Comparison of ENCODE assay signal across 9 cellular contexts in the genomic region with DNA sequence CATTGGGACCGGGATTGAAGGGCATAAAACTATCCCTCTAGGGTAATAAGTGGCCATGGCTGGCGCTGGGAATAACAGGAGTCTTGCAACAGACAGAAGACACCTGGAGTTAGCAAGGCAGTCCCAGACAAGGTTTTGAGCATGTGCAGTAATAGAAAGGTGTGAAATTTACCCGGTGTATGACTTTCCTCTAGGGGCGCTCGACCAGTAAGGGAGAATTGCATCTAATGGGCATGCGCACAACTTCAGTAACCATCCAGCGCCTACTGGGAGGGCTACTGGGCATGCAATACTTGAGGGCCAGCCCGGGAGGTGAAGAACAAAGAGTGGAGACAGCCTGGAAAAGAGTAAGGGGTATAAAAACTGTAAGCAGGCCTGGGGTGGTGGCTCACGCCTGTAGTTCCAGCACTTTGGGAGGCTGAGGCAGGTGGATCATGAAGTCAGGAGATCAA. TPM values are rescaled to one million over a fixed set of nuclear protein-coding genes. Genes with fewer than 3 reads are reported as not detected.
DNase-seq lines count a peak whose midpoint lies in the region; ATAC-seq and TF ChIP-seq lines count a peak whose summit lies in the region.
"Had no signal": no experiment of that assay in that cellular context is flagged by ENCODE, and none has a peak within 500 bp of the region (broad histone marks: within the 10 kb centered on the region; RNA-seq: fewer than 3 reads in every experiment).

No MANE protein-coding gene starts in this region.

- peaks cover 65% of the 10 kb centered on the region for H3K27me3 ChIP-seq in KMS-11 (ENCODE audit: insufficient read depth, low read depth)

- peaks cover 28 to 31% of the 10 kb centered on the region in 2 donors for H3K36me3 Mint-ChIP-seq in activated T-cell treated with anti-CD3 and anti-CD28 coated beads, Interleukin-2, amount 50 U/mL, for 72 hours (ENCODE audit: insufficient read depth in 2 of 2)

- ATAC-seq in activated T-cell treated with anti-CD3 and anti-CD28 coated beads, Interleukin-2, amount 50 U/mL, for 72 hours (replicated peaks in 1 of 2) = no peak
- ATAC-seq in GM18873 (IDR thresholded peaks at IDR 0.05; ENCODE audit: low FRiP score, unreplicated experiment) = no peak
- ATAC-seq in HG03460 (IDR thresholded peaks at IDR 0.05; ENCODE audit: unreplicated experiment) = no peak

- H3K27ac Mint-ChIP-seq in activated T-cell treated with anti-CD3 and anti-CD28 coated beads, Interleukin-2, amount 50 U/mL, for 72 hours = peak overlapping the region; percentile 70

- H2AFZ ChIP-seq in KMS-11 (ENCODE audit: low read depth) = no peak overlapping the region

- H4K20me1 ChIP-seq in KMS-11 (ENCODE audit: insufficient read depth) = no peaks in the 10 kb centered on the region

- H3K36me3 ChIP-seq in KMS-11 (ENCODE audit: insufficient read depth) = no peaks in the 10 kb centered on the region
- H3K36me3 ChIP-seq: prostate gland had no signal

- H3K4me3 ChIP-seq in KMS-11 (IDR thresholded peaks at IDR 0.05; ENCODE audit: insufficient read depth, low read depth, low read length) = no peak overlapping the region
- H3K4me3 ChIP-seq: prostate gland had no signal

- peaks cover 52% of the 10 kb centered on the region for H3K4me1 ChIP-seq in KMS-11 (ENCODE audit: low read depth, poor library complexity, severe bottlenecking)
- H3K4me1 ChIP-seq: prostate gland had no signal

- H3K4me2 ChIP-seq in KMS-11 = no peak overlapping the region

- H3K9ac ChIP-seq in KMS-11 = no peak overlapping the region

- H3K27me3 Mint-ChIP-seq in activated T-cell treated with anti-CD3 and anti-CD28 coated beads, Interleukin-2, amount 50 U/mL, for 72 hours (ENCODE audit: low read depth) = no peaks in the 10 kb centered on the region

- peaks cover 6 to 14% of the 10 kb centered on the region in 2 donors for H3K9me3 Mint-ChIP-seq in activated T-cell treated with anti-CD3 and anti-CD28 coated beads, Interleukin-2, amount 50 U/mL, for 72 hours

- H3K79me2 ChIP-seq in KMS-11 (ENCODE audit: insufficient read depth, low read depth) = no peaks in the 10 kb centered on the region

- TF ChIP-seq CTCF in KMS-11 (conservative IDR thresholded peaks at IDR 0.05; ENCODE audit: low read depth, low read length) = peak; percentile 82

- no peak overlapping the region for H3K27ac ChIP-seq in KMS-11
- H3K27ac ChIP-seq: prostate gland had no signal

- H3K4me3 Mint-ChIP-seq in activated T-cell treated with anti-CD3 and anti-CD28 coated beads, Interleukin-2, amount 50 U/mL, for 72 hours = peak overlapping the region in 1 of 2 donors; percentile 43

- H3K4me1 Mint-ChIP-seq in activated T-cell treated with anti-CD3 and anti-CD28 coated beads, Interleukin-2, amount 50 U/mL, for 72 hours (ENCODE audit: low read depth) = peaks cover 70% of the 10 kb centered on the region

- DNase-seq in D341Med (ENCODE audit: low spot score) = peak; percentile 70
- DNase-seq in activated T-cell treated with anti-CD3 and anti-CD28 coated beads, Interleukin-2, amount 50 U/mL, for 72 hours = no peak
- peak; percentile 32 for DNase-seq in left kidney (ENCODE audit: low read depth, low spot score)
- no peak for DNase-seq in NCI-H345 (lab: John Stamatoyannopoulos, UW)
- no peak for DNase-seq in NCI-H2081 (lab: John Stamatoyannopoulos, UW)

RNA-seq across cellular contexts. Expression of gene SERPINB6, which starts 32.7 kb away (rescaled TPM):
- total RNA-seq in activated T-cell treated with anti-CD3 and anti-CD28 coated beads, Interleukin-2, amount 50 U/mL, for 72 hours = 100 to 1,000 TPM in 1 of 2 donors, 10 to 100 TPM in 1; 64.9 to 114 TPM

RNA-seq across cellular contexts. Expression of gene SERPINB9, which starts 35.5 kb away (rescaled TPM):
- total RNA-seq in activated T-cell treated with anti-CD3 and anti-CD28 coated beads, Interleukin-2, amount 50 U/mL, for 72 hours = 10 to 100 TPM; 70.7 to 96.1 TPM

Comparison
In these comparisons a context has a peak if more than half of its experiments do, and no peak if none do; other contexts are left out.
1. DNase-seq: peak in D341Med (single experiment) and left kidney (single experiment); none in activated T-cell treated with anti-CD3 and anti-CD28 coated beads, Interleukin-2, amount 50 U/mL, for 72 hours (0 of 2), NCI-H345 (single experiment) and NCI-H2081 (0 of 2).